ENCODE assay signal across 8 cellular contexts in genomic region chr6:1610497-1611321, GRCh38. TPM values are rescaled to one million over a fixed set of nuclear protein-coding genes. Genes with fewer than 3 reads are reported as not detected.
A peak's percentile ranks its signal among the peaks of the same experiment; 100 is the strongest.
DNase-seq lines count a peak whose midpoint lies in the region; ATAC-seq, FAIRE-seq and TF ChIP-seq lines count a peak whose summit lies in the region.

No MANE protein-coding gene starts in this region.

- POLR2A ChIA-PET in activated CD4-positive, alpha-beta T cell treated with anti-CD3 and anti-CD28 coated beads for 36 hours (lab: Charles Lee) = no interaction called here

- H3K36me3 ChIP-seq in left ventricle myocardium inferior (no peaks in the 10 kb centered on the region), small intestine (ENCODE audit: control insufficient read depth in 2 of 2, insufficient read depth in 2 of 2, low read length in 2 of 2) (no peaks in the 10 kb centered on the region)

- no peak for TF ChIP-seq CTCF in left ventricle myocardium inferior (IDR thresholded peaks at IDR 0.05; ENCODE audit: borderline replicate concordance)

- H3K9me3 ChIP-seq in left ventricle myocardium inferior (replicated peaks) (no peaks in the 10 kb centered on the region), small intestine (ENCODE audit: control insufficient read depth, low read depth) (no peaks in the 10 kb centered on the region)

- peak overlapping the region; percentile 60 for H3K4me3 Mint-ChIP-seq in activated CD4-positive, alpha-beta T cell treated with anti-CD3 and anti-CD28 coated beads for 36 hours
- peak overlapping the region; percentile 62 for H3K4me3 Mint-ChIP-seq in activated T-cell treated with anti-CD3 and anti-CD28 coated beads, Interleukin-2, amount 50 U/mL, for 4 hours

- 1 to 3% (median 2%) methylated on average over 42 to 101 of the region's 101 CpGs for WGBS in small intestine, 3 donors

- H3K27ac ChIP-seq in left ventricle myocardium inferior (replicated peaks) (peak overlapping the region; percentile 91), small intestine (ENCODE audit: low read depth in 1 of 2, low read length in 1 of 2) (peak overlapping the region in 1 of 2 donors; percentile 4)

- peak; percentile 7 for ATAC-seq in activated CD4-positive, alpha-beta T cell treated with anti-CD3 and anti-CD28 coated beads for 36 hours
- ATAC-seq in HG03442 (IDR thresholded peaks at IDR 0.05; ENCODE audit: unreplicated experiment) = peak; percentile 30
- ATAC-seq in activated T-cell treated with anti-CD3 and anti-CD28 coated beads, Interleukin-2, amount 50 U/mL, for 4 hours = peak; percentile 6 to 8

- CTCF ChIA-PET in activated CD4-positive, alpha-beta T cell treated with anti-CD3 and anti-CD28 coated beads for 36 hours (lab: Charles Lee) = interaction anchor here (0.5 to 1.2 kb wide), 4 partner anchors 9 to 530 kb away, joined by 3 read pairs; no protein-coding TSS in a partner anchor

- H3K36me3 Mint-ChIP-seq in activated CD4-positive, alpha-beta T cell treated with anti-CD3 and anti-CD28 coated beads for 36 hours (ENCODE audit: low read depth) = no peaks in the 10 kb centered on the region
- no peaks in the 10 kb centered on the region for H3K36me3 Mint-ChIP-seq in activated T-cell treated with anti-CD3 and anti-CD28 coated beads, Interleukin-2, amount 50 U/mL, for 4 hours (ENCODE audit: insufficient read depth)

- no peak overlapping the region for H3K27ac Mint-ChIP-seq in activated CD4-positive, alpha-beta T cell treated with anti-CD3 and anti-CD28 coated beads for 36 hours

- FAIRE-seq in small intestine (lab: Jason Lieb, UNC) = no peak

- peak; percentile 50 for DNase-seq in activated CD4-positive, alpha-beta T cell treated with anti-CD3 and anti-CD28 coated beads for 36 hours
- DNase-seq in activated CD4-positive, alpha-beta T cell treated with anti-CD3 and anti-CD28 coated beads for 1 hour = no peak
- no peak for DNase-seq in activated T-cell treated with anti-CD3 and anti-CD28 coated beads, Interleukin-2, amount 50 U/mL, for 4 hours
- DNase-seq in left ventricle myocardium inferior (no peak), small intestine (no peak), posterior cingulate gyrus (no peak), SKM-1 treated with dmso at 0.1 percent for 144 hours (lab: John Stamatoyannopoulos, UW; ENCODE audit: unreplicated experiment) (no peak)

- H3K4me1 ChIP-seq in left ventricle myocardium inferior (peaks cover 71% of the 10 kb centered on the region), small intestine (ENCODE audit: control insufficient read depth in 2 of 2, insufficient read depth in 1 of 2, low read depth in 1 of 2, low read length in 1 of 2) (peaks cover 0 to 7% of the 10 kb centered on the region in 2 donors)

- H3K27me3 Mint-ChIP-seq in activated CD4-positive, alpha-beta T cell treated with anti-CD3 and anti-CD28 coated beads for 36 hours = peaks cover 57% of the 10 kb centered on the region
- H3K27me3 Mint-ChIP-seq in activated T-cell treated with anti-CD3 and anti-CD28 coated beads, Interleukin-2, amount 50 U/mL, for 4 hours (ENCODE audit: low read depth) = peaks cover 63% of the 10 kb centered on the region

- H3K27me3 ChIP-seq in left ventricle myocardium inferior (ENCODE audit: low read depth) (peaks cover 92% of the 10 kb centered on the region), small intestine (ENCODE audit: control insufficient read depth in 2 of 2, insufficient read depth in 2 of 2, low read length in 2 of 2) (peaks cover 27 to 62% of the 10 kb centered on the region in 2 donors)

- peak overlapping the region; percentile 77 for H3K4me3 ChIP-seq in left ventricle myocardium inferior
- peak overlapping the region; percentile 52 to 70 for H3K4me3 ChIP-seq in small intestine (ENCODE audit: low read depth in 1 of 2, low read length in 2 of 2)

- peaks cover 42% of the 10 kb centered on the region for H3K4me1 Mint-ChIP-seq in activated CD4-positive, alpha-beta T cell treated with anti-CD3 and anti-CD28 coated beads for 36 hours
- H3K4me1 Mint-ChIP-seq in activated T-cell treated with anti-CD3 and anti-CD28 coated beads, Interleukin-2, amount 50 U/mL, for 4 hours (ENCODE audit: low read depth) = peaks cover 51% of the 10 kb centered on the region

- H3K9me3 Mint-ChIP-seq in activated CD4-positive, alpha-beta T cell treated with anti-CD3 and anti-CD28 coated beads for 36 hours (ENCODE audit: low read depth) = no peaks in the 10 kb centered on the region
- H3K9me3 Mint-ChIP-seq in activated T-cell treated with anti-CD3 and anti-CD28 coated beads, Interleukin-2, amount 50 U/mL, for 4 hours = no peaks in the 10 kb centered on the region

- intact Hi-C loops in activated CD4-positive, alpha-beta T cell treated with anti-CD3 and anti-CD28 coated beads for 36 hours (cut with DNase I, micrococcal nuclease) = loop anchor here in 1 of 2 experiments (5.0 kb wide), 1 partner anchor 427 kb away; no protein-coding TSS in a partner anchor
- intact Hi-C loops in left ventricle myocardium inferior (cut with micrococcal nuclease) (no loop called here), posterior cingulate gyrus (cut with DNase I) (no loop called here)

RNA-seq across cellular contexts. Expression of gene FOXC1, which starts 1.0 kb away (rescaled TPM):
- under 1 TPM; 0.04 to 0.05 TPM for total RNA-seq in activated CD4-positive, alpha-beta T cell treated with anti-CD3 and anti-CD28 coated beads for 36 hours
- under 1 TPM; 0.05 to 0.08 (median 0.05) TPM for total RNA-seq in activated T-cell treated with anti-CD3 and anti-CD28 coated beads, Interleukin-2, amount 50 U/mL, for 4 hours
- 7.1 TPM for total RNA-seq in left ventricle myocardium inferior
- polyA plus RNA-seq in small intestine = 1 to 10 TPM in 1 of 3 donors, under 1 TPM in 1, not detected in 1; 0.27 to 3.1 TPM
